Comparison of ENCODE assay signal across 8 cellular contexts in the genomic region with DNA sequence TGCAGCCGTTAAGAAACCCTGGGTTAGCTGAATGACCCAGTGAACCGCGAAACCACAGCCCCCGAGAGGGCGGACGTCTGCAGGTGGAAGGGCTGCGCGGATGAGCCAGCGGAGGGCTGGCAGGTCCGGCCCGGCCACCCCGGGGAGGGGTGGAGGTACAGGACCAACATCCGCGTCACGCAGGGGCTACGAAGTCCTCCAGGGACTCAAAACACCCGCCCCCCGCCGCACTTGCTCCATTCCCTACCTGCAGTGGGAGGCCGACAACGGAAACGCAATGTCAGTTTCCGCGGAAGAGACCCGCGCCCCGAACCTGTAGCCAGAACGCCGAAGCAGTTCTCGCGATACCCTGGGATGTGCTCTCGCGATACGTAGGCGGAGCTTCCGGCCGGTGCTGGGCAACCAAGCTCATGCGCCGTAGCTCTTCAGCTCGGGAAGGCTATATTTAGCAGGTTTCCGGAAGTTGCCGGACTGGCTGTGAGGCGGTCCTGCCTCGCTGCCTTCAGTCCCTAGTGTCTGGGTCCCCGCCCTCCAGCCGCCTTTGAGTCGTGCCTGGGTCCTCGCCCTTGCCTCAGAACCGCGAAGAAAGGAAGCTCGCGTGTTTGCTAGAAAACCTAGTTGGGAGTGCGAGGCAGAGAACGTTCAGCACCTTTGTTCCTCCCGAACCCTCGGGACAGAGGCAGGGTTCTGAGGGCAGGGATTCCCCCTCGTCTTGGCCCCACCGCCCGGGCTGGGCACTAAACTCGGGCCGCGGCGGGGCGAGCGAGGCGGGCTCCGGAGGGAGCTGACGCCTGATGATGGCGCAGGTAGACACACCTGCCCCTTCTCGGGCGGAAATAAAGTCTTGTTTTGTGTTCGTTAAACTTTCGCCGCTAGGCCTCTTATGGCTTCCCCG. TPM values are rescaled to one million over a fixed set of nuclear protein-coding genes. Genes with fewer than 3 reads are reported as not detected.
DNase-seq lines count a peak whose midpoint lies in the region; ATAC-seq and TF ChIP-seq lines count a peak whose summit lies in the region.

A gene with protein sequence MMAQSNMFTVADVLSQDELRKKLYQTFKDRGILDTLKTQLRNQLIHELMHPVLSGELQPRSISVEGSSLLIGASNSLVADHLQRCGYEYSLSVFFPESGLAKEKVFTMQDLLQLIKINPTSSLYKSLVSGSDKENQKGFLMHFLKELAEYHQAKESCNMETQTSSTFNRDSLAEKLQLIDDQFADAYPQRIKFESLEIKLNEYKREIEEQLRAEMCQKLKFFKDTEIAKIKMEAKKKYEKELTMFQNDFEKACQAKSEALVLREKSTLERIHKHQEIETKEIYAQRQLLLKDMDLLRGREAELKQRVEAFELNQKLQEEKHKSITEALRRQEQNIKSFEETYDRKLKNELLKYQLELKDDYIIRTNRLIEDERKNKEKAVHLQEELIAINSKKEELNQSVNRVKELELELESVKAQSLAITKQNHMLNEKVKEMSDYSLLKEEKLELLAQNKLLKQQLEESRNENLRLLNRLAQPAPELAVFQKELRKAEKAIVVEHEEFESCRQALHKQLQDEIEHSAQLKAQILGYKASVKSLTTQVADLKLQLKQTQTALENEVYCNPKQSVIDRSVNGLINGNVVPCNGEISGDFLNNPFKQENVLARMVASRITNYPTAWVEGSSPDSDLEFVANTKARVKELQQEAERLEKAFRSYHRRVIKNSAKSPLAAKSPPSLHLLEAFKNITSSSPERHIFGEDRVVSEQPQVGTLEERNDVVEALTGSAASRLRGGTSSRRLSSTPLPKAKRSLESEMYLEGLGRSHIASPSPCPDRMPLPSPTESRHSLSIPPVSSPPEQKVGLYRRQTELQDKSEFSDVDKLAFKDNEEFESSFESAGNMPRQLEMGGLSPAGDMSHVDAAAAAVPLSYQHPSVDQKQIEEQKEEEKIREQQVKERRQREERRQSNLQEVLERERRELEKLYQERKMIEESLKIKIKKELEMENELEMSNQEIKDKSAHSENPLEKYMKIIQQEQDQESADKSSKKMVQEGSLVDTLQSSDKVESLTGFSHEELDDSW (plus strand): TSS at position 471 of the 895 bp plus-strand sequence. CDS start 324 bp downstream, at position 795.
Gene TRAPPC2 (minus strand): TSS at position 343 of the 895 bp plus-strand sequence. CDS start 14,657 bp downstream, outside the sequence.

- H3K9ac ChIP-seq in MM.1S (ENCODE audit: low read length) = peak within 1 kb of the TSS; percentile 93

- H3F3A ChIP-seq in MM.1S (ENCODE audit: insufficient read depth, low read length) = peaks cover 11% of the 10 kb centered on the region

- peak within 1 kb of the TSS; percentile 77 for H2AFZ ChIP-seq in MM.1S (ENCODE audit: low read length)

- H3K36me3 ChIP-seq in HAP-1 (replicated peaks) = peaks cover 29% of the 10 kb centered on the region
- no peaks in the 10 kb centered on the region for H3K36me3 ChIP-seq in MM.1S (replicated peaks; ENCODE audit: insufficient read depth, low read length)

- peaks cover 10% of the 10 kb centered on the region for H3K4me1 ChIP-seq in HAP-1
- H3K4me1 ChIP-seq in MM.1S (ENCODE audit: low read length) = peaks cover 17% of the 10 kb centered on the region

- ATAC-seq in stimulated activated naive CD8-positive, alpha-beta T cell treated with anti-CD3 and anti-CD28 coated beads, Interleukin-15, amount 100 ng/mL, for 72 hours = peak; percentile 98

- H3K27ac ChIP-seq in MM.1S (ENCODE audit: low read length) = peak within 1 kb of the TSS; percentile 100

- DNase-seq in G401 (ENCODE audit: low spot score) (peak; percentile 94), HAP-1 (ENCODE audit: low spot score in 2 of 2) (peak; percentile 97), MM.1S (peak; percentile 97), SIG-M5 (lab: John Stamatoyannopoulos, UW) (peak; percentile 83), activated gamma-delta T cell (lab: John Stamatoyannopoulos, UW) (peak; percentile 66), fibroblast of the conjunctiva (ENCODE audit: low read depth) (peak; percentile 95), nephron progenitor cell (peak; percentile 87)
- DNase-seq in stimulated activated naive CD8-positive, alpha-beta T cell treated with anti-CD3 and anti-CD28 coated beads, Interleukin-15, amount 100 ng/mL, for 72 hours = peak; percentile 85 to 93

- no peaks in the 10 kb centered on the region for H3K27me3 Mint-ChIP-seq in nephron progenitor cell (ENCODE audit: low read depth, poor library complexity)
- H3K27me3 Mint-ChIP-seq in stimulated activated naive CD8-positive, alpha-beta T cell treated with anti-CD3 and anti-CD28 coated beads, Interleukin-15, amount 100 ng/mL, for 72 hours = no peaks in the 10 kb centered on the region

- H3K27me3 ChIP-seq in HAP-1 (ENCODE audit: low read depth) (no peaks in the 10 kb centered on the region), MM.1S (replicated peaks; ENCODE audit: insufficient read depth, low read length) (no peaks in the 10 kb centered on the region)

- peak within 1 kb of the TSS; percentile 91 for H3K27ac Mint-ChIP-seq in nephron progenitor cell
- H3K27ac Mint-ChIP-seq in stimulated activated naive CD8-positive, alpha-beta T cell treated with anti-CD3 and anti-CD28 coated beads, Interleukin-15, amount 100 ng/mL, for 72 hours = peak within 1 kb of the TSS; percentile 97 to 98

- peak within 1 kb of the TSS; percentile 85 for H3K4me2 ChIP-seq in MM.1S (ENCODE audit: low read depth, low read length)

- peak within 1 kb of the TSS; percentile 94 for H3K4me3 ChIP-seq in HAP-1
- peak within 1 kb of the TSS; percentile 74 for H3K4me3 ChIP-seq in MM.1S (ENCODE audit: low read length)

- peak within 1 kb of the TSS; percentile 87 for H3K4me3 Mint-ChIP-seq in nephron progenitor cell
- H3K4me3 Mint-ChIP-seq in stimulated activated naive CD8-positive, alpha-beta T cell treated with anti-CD3 and anti-CD28 coated beads, Interleukin-15, amount 100 ng/mL, for 72 hours = peak within 1 kb of the TSS; percentile 94 to 97

- peaks cover 35% of the 10 kb centered on the region for H3K9me3 Mint-ChIP-seq in nephron progenitor cell
- H3K9me3 Mint-ChIP-seq in stimulated activated naive CD8-positive, alpha-beta T cell treated with anti-CD3 and anti-CD28 coated beads, Interleukin-15, amount 100 ng/mL, for 72 hours = no peaks in the 10 kb centered on the region

- H3K9me2 ChIP-seq in MM.1S (replicated peaks; ENCODE audit: insufficient read depth, low read length) = no peaks in the 10 kb centered on the region

- no peaks in the 10 kb centered on the region for H4K20me1 ChIP-seq in MM.1S (ENCODE audit: insufficient read depth, low read length)

- H3K9me3 ChIP-seq in HAP-1 (no peaks in the 10 kb centered on the region), MM.1S (replicated peaks; ENCODE audit: insufficient read depth, low read length) (no peaks in the 10 kb centered on the region)

- H3K4me1 Mint-ChIP-seq in nephron progenitor cell = peaks cover 38% of the 10 kb centered on the region
- H3K4me1 Mint-ChIP-seq in stimulated activated naive CD8-positive, alpha-beta T cell treated with anti-CD3 and anti-CD28 coated beads, Interleukin-15, amount 100 ng/mL, for 72 hours = peaks cover 24% of the 10 kb centered on the region

- in situ Hi-C loops in G401 (cut with HindIII; ENCODE audit: low sequenced_read_pairs) (no loop called here), HAP-1 (cut with MboI; ENCODE audit: low sequenced_read_pairs) (no loop called here)

- H3K36me3 Mint-ChIP-seq in nephron progenitor cell (ENCODE audit: low read depth) = peaks cover 32% of the 10 kb centered on the region

- TF ChIP-seq CTCF in MM.1S (IDR thresholded peaks at IDR 0.05; ENCODE audit: low read length) = no peak
- TF ChIP-seq CTCF in nephron progenitor cell (IDR thresholded peaks at IDR 0.05) = no peak

- H3K79me2 ChIP-seq in MM.1S (ENCODE audit: low read length) = peaks cover 50% of the 10 kb centered on the region

RNA-seq across cellular contexts. Expression of the first gene that starts in this region (rescaled TPM):
- total RNA-seq in G401 (2014; rRNA removed; shearing (Covaris generic)) = 17.0 and 26.9 TPM in 2 replicates

RNA-seq across cellular contexts. Expression of gene TRAPPC2, which starts in this region (rescaled TPM):
- 17.2 and 17.6 TPM in 2 replicates for total RNA-seq in G401 (2014; rRNA removed; shearing (Covaris generic))

Comparison
In these comparisons a context has a peak if more than half of its experiments do, and no peak if none do; other contexts are left out.
1. Peak in every context shown above with its lines: DNase-seq, ATAC-seq, H3K4me3 ChIP-seq and H3K27ac ChIP-seq.